Comparison of ENCODE assay signal across 8 cellular contexts in genomic region chr20:47727170-47727880, GRCh38. TPM values are rescaled to one million over a fixed set of nuclear protein-coding genes. Genes with fewer than 3 reads are reported as not detected.
DNase-seq lines count a peak whose midpoint lies in the region; ATAC-seq, FAIRE-seq and TF ChIP-seq lines count a peak whose summit lies in the region.

No MANE protein-coding gene starts in this region.

- peak overlapping the region; percentile 60 to 75 for H3K4me3 ChIP-seq in neutrophil (ENCODE audit: low read depth in 1 of 2, low read length in 1 of 2)

- peak; percentile 33 for TF ChIP-seq CTCF in neutrophil (IDR thresholded peaks at IDR 0.05)

- TF ChIP-seq POLR2A in GM12892 (IDR thresholded peaks at IDR 0.05; ENCODE audit: low read depth, low read length) = peak; percentile 25; the same call in 1 of the 2 replicates

- H3K36me3 ChIP-seq in neutrophil = peaks cover 28% of the 10 kb centered on the region

- no peaks in the 10 kb centered on the region for H3K27me3 ChIP-seq in neutrophil

- no peaks in the 10 kb centered on the region for H3K27me3 Mint-ChIP-seq in T-helper 17 cell
- H3K27me3 Mint-ChIP-seq in activated naive CD8-positive, alpha-beta T cell treated with anti-CD3 and anti-CD28 coated beads, Interleukin-2, amount 10 ng/mL, durations not matched to agents 7 days and 5 days = no peaks in the 10 kb centered on the region

- H3K36me3 Mint-ChIP-seq in T-helper 17 cell (ENCODE audit: low read depth) = peaks cover 2% of the 10 kb centered on the region
- H3K36me3 Mint-ChIP-seq in activated naive CD8-positive, alpha-beta T cell treated with anti-CD3 and anti-CD28 coated beads, Interleukin-2, amount 10 ng/mL, durations not matched to agents 7 days and 5 days = peaks cover 15% of the 10 kb centered on the region

- H3K9me3 ChIP-seq in T-helper 17 cell (ENCODE audit: control insufficient read depth, low read length, poor library complexity, severe bottlenecking) (no peaks in the 10 kb centered on the region), neutrophil (no peaks in the 10 kb centered on the region)

- peak; percentile 98 for FAIRE-seq in GM12892 (lab: Jason Lieb, UNC)

- ATAC-seq in HG02885 (IDR thresholded peaks at IDR 0.05; ENCODE audit: poor library complexity, unreplicated experiment) = peak; percentile 78
- peak; percentile 95 for ATAC-seq in T-helper 17 cell
- peak; percentile 98 for ATAC-seq in activated naive CD8-positive, alpha-beta T cell treated with anti-CD3 and anti-CD28 coated beads, Interleukin-2, amount 10 ng/mL, durations not matched to agents 7 days and 5 days (ENCODE audit: low read depth)

- H3K27ac ChIP-seq in neutrophil = peak overlapping the region; percentile 99

- peak overlapping the region; percentile 90 for H3K4me3 Mint-ChIP-seq in T-helper 17 cell
- peak overlapping the region; percentile 87 for H3K4me3 Mint-ChIP-seq in activated naive CD8-positive, alpha-beta T cell treated with anti-CD3 and anti-CD28 coated beads, Interleukin-2, amount 10 ng/mL, durations not matched to agents 7 days and 5 days

- H3K27ac Mint-ChIP-seq in T-helper 17 cell = peak overlapping the region; percentile 98
- H3K27ac Mint-ChIP-seq in activated naive CD8-positive, alpha-beta T cell treated with anti-CD3 and anti-CD28 coated beads, Interleukin-2, amount 10 ng/mL, durations not matched to agents 7 days and 5 days = peak overlapping the region; percentile 98

- H3K4me1 ChIP-seq in neutrophil (ENCODE audit: control insufficient read depth in 1 of 2, insufficient read depth in 1 of 2, low read depth in 1 of 2, low read length in 1 of 2) = peaks cover 67 to 75% of the 10 kb centered on the region in 2 experiments

- no peaks in the 10 kb centered on the region for H3K9me3 Mint-ChIP-seq in activated naive CD8-positive, alpha-beta T cell treated with anti-CD3 and anti-CD28 coated beads, Interleukin-2, amount 10 ng/mL, durations not matched to agents 7 days and 5 days

- POLR2A ChIA-PET in activated naive CD8-positive, alpha-beta T cell treated with anti-CD3 and anti-CD28 coated beads, Interleukin-2, amount 10 ng/mL, durations not matched to agents 7 days and 5 days (lab: Charles Lee) = interaction anchor here (0.6 to 1.1 kb wide), 5 partner anchors 13 to 1357 kb away, joined by 3 to 5 read pairs (median 4); no protein-coding TSS in a partner anchor

- H3K4me1 Mint-ChIP-seq in T-helper 17 cell = peaks cover 33% of the 10 kb centered on the region
- peaks cover 54% of the 10 kb centered on the region for H3K4me1 Mint-ChIP-seq in activated naive CD8-positive, alpha-beta T cell treated with anti-CD3 and anti-CD28 coated beads, Interleukin-2, amount 10 ng/mL, durations not matched to agents 7 days and 5 days

- DNase-seq in GM12892 (ENCODE audit: insufficient read length) = peak; percentile 69
- peak; percentile 21 to 42 (median 35) for DNase-seq in T-helper 17 cell
- peak; percentile 77 for DNase-seq in activated naive CD8-positive, alpha-beta T cell treated with anti-CD3 and anti-CD28 coated beads, Interleukin-2, amount 10 ng/mL, durations not matched to agents 7 days and 5 days
- DNase-seq in A172 (ENCODE audit: low spot score) = no peak
- DNase-seq in RKO (ENCODE audit: low spot score) = no peak
- no peak for DNase-seq in NCI-H345 (lab: John Stamatoyannopoulos, UW)

RNA-seq across cellular contexts. Expression of gene SULF2, which starts 58.0 kb away (rescaled TPM):
- 4.6 TPM for polyA plus RNA-seq in GM12892 (2012; ENCODE audit: missing spikeins)
- total RNA-seq in T-helper 17 cell = 1 to 10 TPM; 4.2 to 6.5 TPM
- 1 to 10 TPM in 1 of 2 experiments, under 1 TPM in 1; 0.68 to 1.2 TPM for total RNA-seq in activated naive CD8-positive, alpha-beta T cell treated with anti-CD3 and anti-CD28 coated beads, Interleukin-2, amount 10 ng/mL, durations not matched to agents 7 days and 5 days
- total RNA-seq in A172 (2014; rRNA removed; shearing (Covaris generic)) = 23.5 TPM in 2 replicates

Comparison
In these comparisons a context has a peak if more than half of its experiments do, and no peak if none do; other contexts are left out.
1. DNase-seq: peak in GM12892 (single experiment), T-helper 17 cell (3 of 3) and activated naive CD8-positive, alpha-beta T cell treated with anti-CD3 and anti-CD28 coated beads, Interleukin-2, amount 10 ng/mL, durations not matched to agents 7 days and 5 days (single experiment); none in A172 (single experiment), RKO (single experiment) and NCI-H345 (single experiment).
2. Peak in every context shown above with its lines, with median percentiles within 50 percentile points of each other: ATAC-seq.